Comparison of ENCODE assay signal across 29 cellular contexts in the genomic region with DNA sequence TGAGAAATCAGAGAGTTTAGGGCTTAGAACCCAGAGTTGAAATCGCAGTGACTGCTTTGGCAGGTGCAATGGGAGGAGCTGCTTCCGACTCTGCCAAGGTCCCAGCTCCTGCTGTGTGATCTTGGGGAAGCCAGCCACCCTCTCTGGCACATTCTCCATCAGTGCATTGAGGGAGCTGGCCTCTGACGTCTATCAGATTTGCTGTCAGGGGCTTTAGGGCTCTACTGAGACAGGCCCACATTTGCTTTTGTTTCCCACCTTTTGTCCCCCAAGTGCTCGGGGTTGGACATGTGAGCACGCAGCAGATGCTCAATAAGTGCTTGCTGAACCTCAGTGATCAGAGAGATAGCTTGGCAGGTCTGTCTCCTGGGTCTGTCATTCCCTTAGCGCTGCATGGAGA. TPM values are rescaled to one million over a fixed set of nuclear protein-coding genes. Genes with fewer than 3 reads are reported as not detected.
"Had no signal": no experiment of that assay in that cellular context is flagged by ENCODE, and none has a peak within 500 bp of the region (broad histone marks: within the 10 kb centered on the region; RNA-seq: fewer than 3 reads in every experiment).

No MANE protein-coding gene starts in this region.

- H3K4me3 ChIP-seq: ascending aorta, coronary artery, heart right ventricle, SK-N-MC, thoracic aorta, upper lobe of left lung had no signal

- H3K36me3 Mint-ChIP-seq: activated CD8-positive, alpha-beta memory T cell treated with anti-CD3 and anti-CD28 coated beads, Interleukin-2, amount 10 ng/mL, durations not matched to agents 7 days and 5 days; activated naive CD4-positive, alpha-beta T cell treated with anti-CD3 and anti-CD28 coated beads, Interleukin-2, amount 50 U/mL, for 24 hours had no signal

- H3K27me3 Mint-ChIP-seq: activated CD4-positive, alpha-beta T cell treated with anti-CD3 and anti-CD28 coated beads, Interleukin-2, amount 10 ng/mL, durations not matched to agents 7 days and 5 days; activated CD8-positive, alpha-beta memory T cell treated with anti-CD3 and anti-CD28 coated beads, Interleukin-2, amount 10 ng/mL, durations not matched to agents 7 days and 5 days; activated CD8-positive, alpha-beta T cell treated with anti-CD3 and anti-CD28 coated beads for 36 hours; activated naive CD4-positive, alpha-beta T cell treated with anti-CD3 and anti-CD28 coated beads, Interleukin-2, amount 50 U/mL, for 24 hours; stimulated activated naive B cell treated with anti-CD40 and anti-IgM and Interleukin-4, amounts not matched to agents 10 μg/mL and 1 μg/mL and 100 μg/mL, for 72 hours had no signal

- H3K9me3 ChIP-seq: ascending aorta, heart right ventricle, thoracic aorta, upper lobe of left lung had no signal

- H3K4me1 Mint-ChIP-seq: activated CD4-positive, alpha-beta T cell treated with anti-CD3 and anti-CD28 coated beads, Interleukin-2, amount 10 ng/mL, durations not matched to agents 7 days and 5 days had no signal

- H3K9me3 Mint-ChIP-seq: activated CD4-positive, alpha-beta T cell treated with anti-CD3 and anti-CD28 coated beads, Interleukin-2, amount 10 ng/mL, durations not matched to agents 7 days and 5 days; activated CD8-positive, alpha-beta T cell treated with anti-CD3 and anti-CD28 coated beads for 36 hours; activated naive CD4-positive, alpha-beta T cell treated with anti-CD3 and anti-CD28 coated beads, Interleukin-2, amount 50 U/mL, for 24 hours; stimulated activated naive B cell treated with anti-CD40 and anti-IgM and Interleukin-4, amounts not matched to agents 10 μg/mL and 1 μg/mL and 100 μg/mL, for 72 hours; T-helper 2 cell treated with Interferon-gamma antibody and Interleukin-4, amounts not matched to agents 5 μg/mL and 100 μg/mL, for 36 hours had no signal

- H3K27ac Mint-ChIP-seq: activated CD4-positive, alpha-beta T cell treated with anti-CD3 and anti-CD28 coated beads, Interleukin-2, amount 10 ng/mL, durations not matched to agents 7 days and 5 days; activated CD8-positive, alpha-beta memory T cell treated with anti-CD3 and anti-CD28 coated beads, Interleukin-2, amount 10 ng/mL, durations not matched to agents 7 days and 5 days; activated naive CD4-positive, alpha-beta T cell treated with anti-CD3 and anti-CD28 coated beads, Interleukin-2, amount 50 U/mL, for 24 hours; stimulated activated naive B cell treated with anti-CD40 and anti-IgM and Interleukin-4, amounts not matched to agents 10 μg/mL and 1 μg/mL and 100 μg/mL, for 72 hours; T-helper 2 cell treated with Interferon-gamma antibody and Interleukin-4, amounts not matched to agents 5 μg/mL and 100 μg/mL, for 36 hours had no signal

- H3K27me3 ChIP-seq: ascending aorta, brain microvascular endothelial cell, heart right ventricle, upper lobe of left lung had no signal

- ATAC-seq: activated CD8-positive, alpha-beta memory T cell treated with anti-CD3 and anti-CD28 coated beads, Interleukin-2, amount 10 ng/mL, durations not matched to agents 7 days and 5 days; heart right ventricle; left ventricle myocardium superior; sciatic nerve; stimulated activated naive B cell treated with anti-CD40 and anti-IgM and Interleukin-4, amounts not matched to agents 10 μg/mL and 1 μg/mL and 100 μg/mL, for 72 hours had no signal

- H3K27ac ChIP-seq: ascending aorta, brain microvascular endothelial cell, coronary artery, SK-N-MC, thoracic aorta, upper lobe of left lung, WERI-Rb-1 had no signal

- H3K4me3 Mint-ChIP-seq: activated CD4-positive, alpha-beta T cell treated with anti-CD3 and anti-CD28 coated beads, Interleukin-2, amount 10 ng/mL, durations not matched to agents 7 days and 5 days; activated CD8-positive, alpha-beta memory T cell treated with anti-CD3 and anti-CD28 coated beads, Interleukin-2, amount 10 ng/mL, durations not matched to agents 7 days and 5 days; activated CD8-positive, alpha-beta T cell treated with anti-CD3 and anti-CD28 coated beads for 36 hours; activated naive CD4-positive, alpha-beta T cell treated with anti-CD3 and anti-CD28 coated beads, Interleukin-2, amount 50 U/mL, for 24 hours; stimulated activated naive B cell treated with anti-CD40 and anti-IgM and Interleukin-4, amounts not matched to agents 10 μg/mL and 1 μg/mL and 100 μg/mL, for 72 hours; T-helper 2 cell treated with Interferon-gamma antibody and Interleukin-4, amounts not matched to agents 5 μg/mL and 100 μg/mL, for 36 hours had no signal

- H3K36me3 ChIP-seq: ascending aorta, brain microvascular endothelial cell, heart right ventricle, thoracic aorta, upper lobe of left lung, WERI-Rb-1 had no signal

- FAIRE-seq: endometrium, small intestine had no signal

- DNase-seq: activated CD4-positive, alpha-beta T cell treated with anti-CD3 and anti-CD28 coated beads, Interleukin-2, amount 10 ng/mL, durations not matched to agents 7 days and 5 days; activated CD4-positive, CD25-positive, alpha-beta regulatory T cell treated with anti-CD3 and anti-CD28 coated beads, Interleukin-2, amount 50 U/mL, for 72 hours; activated CD8-positive, alpha-beta memory T cell treated with anti-CD3 and anti-CD28 coated beads, Interleukin-2, amount 10 ng/mL, durations not matched to agents 7 days and 5 days; activated CD8-positive, alpha-beta T cell treated with anti-CD3 and anti-CD28 coated beads for 36 hours; activated gamma-delta T cell treated with Interleukin-2 at 50 U/mL for 16 hours; activated T-cell treated with anti-CD3 and anti-CD28 coated beads for 4 hours; brain microvascular endothelial cell; cerebellar nuclear complex; heart right ventricle; left ventricle myocardium superior; mammary epithelial cell; midbrain; nucleus accumbens; small intestine; stimulated activated CD4-positive, alpha-beta T cell treated with anti-CD3 and anti-CD28 coated beads, Interleukin-2, amount 100 ng/mL, for 24 hours; stimulated activated naive B cell treated with anti-CD40 and anti-IgM and Interleukin-4, amounts not matched to agents 10 μg/mL and 1 μg/mL and 100 μg/mL, for 72 hours; upper lobe of left lung; WERI-Rb-1 had no signal

- H3K4me1 ChIP-seq: ascending aorta had no signal

RNA-seq across cellular contexts. Expression of a gene that starts 10.6 kb away (rescaled TPM):
- total RNA-seq: activated CD4-positive, alpha-beta T cell treated with anti-CD3 and anti-CD28 coated beads, Interleukin-2, amount 10 ng/mL, durations not matched to agents 7 days and 5 days; activated CD8-positive, alpha-beta memory T cell treated with anti-CD3 and anti-CD28 coated beads, Interleukin-2, amount 10 ng/mL, durations not matched to agents 7 days and 5 days; activated CD8-positive, alpha-beta T cell treated with anti-CD3 and anti-CD28 coated beads for 36 hours; epithelial cell of proximal tubule; fibroblast of villous mesenchyme had no signal
- polyA plus RNA-seq: mammary epithelial cell, neural cell had no signal

RNA-seq across cellular contexts. Expression of a gene that starts 41.6 kb away (rescaled TPM):
- total RNA-seq: activated CD8-positive, alpha-beta T cell treated with anti-CD3 and anti-CD28 coated beads for 36 hours; ascending aorta; epithelial cell of proximal tubule; fibroblast of villous mesenchyme; mammary epithelial cell; thoracic aorta had no signal
